35 cellular contexts compared by ENCODE assay signal in the genomic region with DNA sequence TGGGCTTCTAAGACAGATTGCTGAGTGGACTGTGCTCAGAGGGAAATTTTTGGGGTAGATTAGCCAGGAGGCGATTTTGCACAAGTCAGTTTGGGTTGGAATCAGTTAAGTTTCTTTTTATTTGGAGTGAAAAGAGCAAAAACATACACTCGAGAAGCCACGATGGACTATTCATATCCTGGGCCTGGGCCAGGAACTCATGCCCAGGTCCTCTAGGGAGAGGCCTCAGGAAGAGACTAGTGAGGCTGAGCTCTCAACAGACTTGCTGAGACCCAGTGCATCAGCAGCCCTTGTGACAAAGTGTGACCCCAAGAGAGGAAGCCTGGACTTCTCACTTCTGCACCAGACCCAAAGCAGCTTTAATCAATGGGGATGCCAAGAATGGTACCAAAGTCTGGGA.
"Had no signal": no experiment of that assay in that cellular context is flagged by ENCODE, and none has a peak within 500 bp of the region (broad histone marks: within the 10 kb centered on the region; RNA-seq: fewer than 3 reads in every experiment).

No MANE protein-coding gene starts in this region.

- H3K27ac Mint-ChIP-seq: activated B cell treated with CpG ODN at 0.5 μM for 24 hours; activated CD4-positive, alpha-beta memory T cell treated with anti-CD3 and anti-CD28 coated beads, Interleukin-2, amount 10 ng/mL, durations not matched to agents 7 days and 5 days; activated CD8-positive, alpha-beta memory T cell treated with anti-CD3 and anti-CD28 coated beads, Interleukin-2, amount 10 ng/mL, durations not matched to agents 7 days and 5 days; activated naive CD8-positive, alpha-beta T cell treated with anti-CD3 and anti-CD28 coated beads for 36 hours; brain had no signal

- H3K4me1 Mint-ChIP-seq: activated B cell treated with CpG ODN at 0.5 μM for 24 hours; activated naive CD8-positive, alpha-beta T cell treated with anti-CD3 and anti-CD28 coated beads for 36 hours had no signal

- H3K9me3 Mint-ChIP-seq: activated B cell treated with CpG ODN at 0.5 μM for 24 hours; activated CD4-positive, alpha-beta memory T cell treated with anti-CD3 and anti-CD28 coated beads, Interleukin-2, amount 10 ng/mL, durations not matched to agents 7 days and 5 days; activated naive CD8-positive, alpha-beta T cell treated with anti-CD3 and anti-CD28 coated beads for 36 hours had no signal

- H3K4me3 ChIP-seq: Peyer's patch had no signal

- ATAC-seq: activated CD8-positive, alpha-beta memory T cell treated with anti-CD3 and anti-CD28 coated beads, Interleukin-2, amount 10 ng/mL, durations not matched to agents 7 days and 5 days; PC-3; SK-N-SH treated with all-trans-retinoic acid at 6 μM for 48 hours had no signal

- H3K27me3 ChIP-seq: Peyer's patch had no signal

- H3K4me3 Mint-ChIP-seq: activated B cell treated with CpG ODN at 0.5 μM for 24 hours; activated CD4-positive, alpha-beta memory T cell treated with anti-CD3 and anti-CD28 coated beads, Interleukin-2, amount 10 ng/mL, durations not matched to agents 7 days and 5 days; activated CD8-positive, alpha-beta memory T cell treated with anti-CD3 and anti-CD28 coated beads, Interleukin-2, amount 10 ng/mL, durations not matched to agents 7 days and 5 days; activated naive CD8-positive, alpha-beta T cell treated with anti-CD3 and anti-CD28 coated beads for 36 hours; brain had no signal

- H3K36me3 ChIP-seq: Peyer's patch had no signal

- H3K4me1 ChIP-seq: Peyer's patch had no signal

- DNase-seq: activated B cell treated with CpG ODN at 0.5 μM for 24 hours; activated CD4-positive, alpha-beta memory T cell treated with anti-CD3 and anti-CD28 coated beads, Interleukin-2, amount 10 ng/mL, durations not matched to agents 7 days and 5 days; activated CD4-positive, alpha-beta T cell treated with anti-CD3 and anti-CD28 coated beads for 48 hours; activated CD4-positive, CD25-positive, alpha-beta regulatory T cell treated with anti-CD3 and anti-CD28 coated beads, Interleukin-2, amount 50 U/mL, for 72 hours; activated CD8-positive, alpha-beta memory T cell treated with anti-CD3 and anti-CD28 coated beads for 24 hours; activated CD8-positive, alpha-beta memory T cell treated with anti-CD3 and anti-CD28 coated beads, Interleukin-2, amount 10 ng/mL, durations not matched to agents 7 days and 5 days; activated CD8-positive, alpha-beta memory T cell treated with anti-CD3 and anti-CD28 coated beads, Interleukin-2, amount 50 U/mL, for 48 hours; activated effector memory CD4-positive, alpha-beta T cell treated with Interleukin-2 at 50 U/mL for 16 hours; activated naive CD4-positive, alpha-beta T cell; activated naive CD4-positive, alpha-beta T cell treated with anti-CD3 and anti-CD28 coated beads, Interleukin-2, amount 50 U/mL, for 16 hours; activated naive CD8-positive, alpha-beta T cell treated with anti-CD3 and anti-CD28 coated beads for 36 hours; activated T-cell treated with anti-CD3 and anti-CD28 coated beads, Interleukin-2, amount 50 U/mL, for 48 hours; amniotic stem cell; caudate nucleus; MM.1S; MV-4-11; NCI-H1092; NCI-H1436 treated with DMSO at 0.1 percent for 48 hours; NCI-H1694 treated with DMSO at 0.1 percent for 48 hours; NCI-H2029; NCI-H510A; NCI-H526; NCI-H748 treated with DMSO at 0.1 percent for 48 hours; NK-92 treated with Interleukin-12 subunit alpha and Interleukin-12 subunit beta, amount 100 ng/mL, for 24 hours; PC-3; Peyer's patch; RPMI8226; SIG-M5; T-helper 1 cell; T-helper 2 cell; T-helper 9 cell had no signal

- H3K36me3 Mint-ChIP-seq: activated naive CD8-positive, alpha-beta T cell treated with anti-CD3 and anti-CD28 coated beads for 36 hours; brain had no signal

- H3K9me3 ChIP-seq: Peyer's patch had no signal

- H3K27me3 Mint-ChIP-seq: activated naive CD8-positive, alpha-beta T cell treated with anti-CD3 and anti-CD28 coated beads for 36 hours had no signal

- H3K27ac ChIP-seq: KMS-11, Peyer's patch, VCaP had no signal
